ENCODE assay signal across 8 cellular contexts in the genomic region with DNA sequence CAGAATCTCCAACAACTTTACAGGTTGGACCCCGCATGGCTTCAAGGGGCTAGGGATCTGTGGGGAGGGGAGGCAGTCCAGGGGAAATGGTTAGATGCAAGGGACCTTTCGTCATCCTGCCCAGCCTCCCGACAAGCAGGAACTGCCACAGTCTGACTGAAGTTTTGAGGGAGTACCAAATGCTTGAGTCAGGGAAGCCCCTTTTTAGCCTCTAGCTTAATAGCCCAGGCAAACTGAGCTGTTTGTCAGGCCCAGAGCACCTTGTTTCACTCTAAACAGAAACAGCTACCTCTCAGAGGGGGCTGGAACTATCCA. TPM values are rescaled to one million over a fixed set of nuclear protein-coding genes. Genes with fewer than 3 reads are reported as not detected.
DNase-seq lines count a peak whose midpoint lies in the region; ATAC-seq and TF ChIP-seq lines count a peak whose summit lies in the region.

No MANE protein-coding gene starts in this region.

- peaks cover 2% of the 10 kb centered on the region; the same call in 1 of the 2 replicates for H3K36me3 ChIP-seq in Panc1 (ENCODE audit: control insufficient read depth, insufficient read depth, low read length)

- H3K4me1 ChIP-seq in Panc1 (ENCODE audit: control insufficient read depth, insufficient read depth, low read length) = peaks cover 5% of the 10 kb centered on the region; the same call in 1 of the 2 replicates

- CTCF ChIA-PET in Panc1 (lab: Charles Lee) = no interaction called here

- H3K27ac Mint-ChIP-seq in neural crest cell (ENCODE audit: unreplicated experiment) = peak overlapping the region; percentile 96

- H3K27me3 Mint-ChIP-seq in neural crest cell (ENCODE audit: low read depth) = peaks cover 2% of the 10 kb centered on the region

- no TSS peak for BruUV-seq in Panc1 (replicated peaks; lab: Mats Ljungman, UMichigan)

- H3K27ac ChIP-seq in Panc1 (ENCODE audit: low read length) = peak overlapping the region; percentile 84

- intact Hi-C loops in Panc1 (cut with micrococcal nuclease; ENCODE audit: unreplicated experiment) = loop anchor here (5.0 to 10.0 kb wide), 2 partner anchors 112 to 209 kb away; a partner anchor contains a TSS

- in situ Hi-C loops in Panc1 (cut with HindIII; ENCODE audit: low pct_unique_long_range_greater_than_20kb, low sequenced_read_pairs) = no loop called here

- peak overlapping the region; percentile 74 to 85 for H3K4me3 ChIP-seq in Panc1 (ENCODE audit: low read depth in 2 of 2, low read length in 2 of 2)

- no peak for TF ChIP-seq CTCF in Panc1 (IDR thresholded peaks at IDR 0.05)
- TF ChIP-seq CTCF in neural crest cell (conservative IDR thresholded peaks at IDR 0.05) = no peak

- peak overlapping the region; percentile 96 for H3K4me3 Mint-ChIP-seq in neural crest cell

- H3K27me3 ChIP-seq in Panc1 (ENCODE audit: control insufficient read depth, insufficient read depth, low read length) = no peaks in the 10 kb centered on the region

- H3K9me3 ChIP-seq in Panc1 (ENCODE audit: control insufficient read depth, insufficient read depth, low read depth, low read length) = no peaks in the 10 kb centered on the region

- no peaks in the 10 kb centered on the region for H3K36me3 Mint-ChIP-seq in neural crest cell (ENCODE audit: low read depth)

- peaks cover 27% of the 10 kb centered on the region for H3K4me1 Mint-ChIP-seq in neural crest cell

- DNase-seq in DMS53 (lab: John Stamatoyannopoulos, UW) (peak; percentile 56), DMS53 treated with DMSO at 0.1 percent for 48 hours (lab: John Stamatoyannopoulos, UW; ENCODE audit: unreplicated experiment) (no peak), Panc1 (ENCODE audit: low read depth, low spot score) (no peak), neural crest cell (ENCODE audit: low read depth, low spot score) (no peak), left lobe of liver (ENCODE audit: low spot score) (no peak)
- DNase-seq in effector CD8-positive, alpha-beta T cell (lab: John Stamatoyannopoulos, UW) = peak; percentile 5

- H3K9me3 Mint-ChIP-seq in neural crest cell = no peaks in the 10 kb centered on the region

- no peak for ATAC-seq in Panc1
- ATAC-seq in GM18909 (IDR thresholded peaks at IDR 0.05; ENCODE audit: poor library complexity, unreplicated experiment) = no peak
- no peak for ATAC-seq in HG03378 (IDR thresholded peaks at IDR 0.05; ENCODE audit: unreplicated experiment)
- no peak for ATAC-seq in left lobe of liver

- POLR2A ChIA-PET in Panc1 (lab: Charles Lee) = no interaction called here

RNA-seq across cellular contexts. Expression of a gene that starts 1.1 kb away (rescaled TPM):
- total RNA-seq in Panc1 (2021; ENCODE audit: unreplicated experiment) = 51.5 TPM
- 62.3 TPM for polyA plus RNA-seq in Panc1 (2012; ENCODE audit: insufficient read length)
- total RNA-seq in neural crest cell = 21.2 and 25.1 TPM in 2 replicates
- 13.8 TPM for total RNA-seq in left lobe of liver

RNA-seq across cellular contexts. Expression of a gene that starts 57.3 kb away (rescaled TPM):
- total RNA-seq in Panc1 (2021; ENCODE audit: unreplicated experiment) = 49.9 TPM
- polyA plus RNA-seq in Panc1 (2012; ENCODE audit: insufficient read length) = 11.1 TPM
- 38.8 and 39.7 TPM in 2 replicates for total RNA-seq in neural crest cell
- 19.9 TPM for total RNA-seq in left lobe of liver

Comparison
In these comparisons a context has a peak if more than half of its experiments do, and no peak if none do; other contexts are left out.
1. DNase-seq: peak in DMS53 (single experiment) and effector CD8-positive, alpha-beta T cell (single experiment); none in DMS53 treated with DMSO at 0.1 percent for 48 hours (single experiment), Panc1 (single experiment), neural crest cell (single experiment) and left lobe of liver (single experiment).